19 cellular contexts compared by ENCODE assay signal in genomic region chr1:2469103-2469940, GRCh38. TPM values are rescaled to one million over a fixed set of nuclear protein-coding genes. Genes with fewer than 3 reads are reported as not detected.
"Had no signal": no experiment of that assay in that cellular context is flagged by ENCODE, and none has a peak within 500 bp of the region (broad histone marks: within the 10 kb centered on the region; RNA-seq: fewer than 3 reads in every experiment).

No MANE protein-coding gene starts in this region.

- H3K4me3 ChIP-seq: body of pancreas, hepatocyte, left lung, thoracic aorta had no signal

- H3K36me3 Mint-ChIP-seq: activated naive CD4-positive, alpha-beta T cell treated with anti-CD3 and anti-CD28 coated beads, Interleukin-2, amount 50 U/mL, for 24 hours; immature natural killer cell; naive thymus-derived CD8-positive, alpha-beta T cell; type B pancreatic cell had no signal

- H3K4me1 ChIP-seq: body of pancreas, left lung had no signal

- H3K9me3 ChIP-seq: body of pancreas, left lung, thoracic aorta had no signal

- H3K36me3 ChIP-seq: left lung, thoracic aorta had no signal

- H2AFZ ChIP-seq: hepatocyte had no signal

- H3K4me3 Mint-ChIP-seq: activated naive CD4-positive, alpha-beta T cell treated with anti-CD3 and anti-CD28 coated beads, Interleukin-2, amount 50 U/mL, for 24 hours; naive thymus-derived CD8-positive, alpha-beta T cell; T-helper 2 cell treated with Interferon-gamma antibody and Interleukin-4, amounts not matched to agents 5 μg/mL and 100 μg/mL, for 36 hours; type B pancreatic cell had no signal

- H3K4me1 Mint-ChIP-seq: activated naive CD4-positive, alpha-beta T cell treated with anti-CD3 and anti-CD28 coated beads, Interleukin-2, amount 50 U/mL, for 24 hours had no signal

- H3K4me2 ChIP-seq: hepatocyte had no signal

- H3K27ac Mint-ChIP-seq: activated naive CD4-positive, alpha-beta T cell treated with anti-CD3 and anti-CD28 coated beads, Interleukin-2, amount 50 U/mL, for 24 hours; immature natural killer cell; naive thymus-derived CD8-positive, alpha-beta T cell; progenitor cell of endocrine pancreas; T-helper 2 cell treated with Interferon-gamma antibody and Interleukin-4, amounts not matched to agents 5 μg/mL and 100 μg/mL, for 36 hours; type B pancreatic cell had no signal

- ATAC-seq: body of pancreas; left lung; naive thymus-derived CD8-positive, alpha-beta T cell had no signal

- DNase-seq: activated CD4-positive, alpha-beta T cell treated with anti-CD3 and anti-CD28 coated beads for 1 hour; activated CD4-positive, alpha-beta T cell treated with anti-CD3 and anti-CD28 coated beads, Interleukin-2, amount 50 U/mL, for 1 hour; activated gamma-delta T cell treated with Interleukin-2 at 50 U/mL for 16 hours; activated T-cell treated with anti-CD3 and anti-CD28 coated beads, Interleukin-2, amount 50 U/mL, for 1 hour; anterior cingulate cortex; body of pancreas; effector memory CD4-positive, alpha-beta T cell; foreskin melanocyte; immature natural killer cell; left lung; naive thymus-derived CD8-positive, alpha-beta T cell; stimulated activated CD4-positive, alpha-beta T cell treated with anti-CD3 and anti-CD28 coated beads, Interleukin-4, amount 100 ng/mL, for 24 hours; stimulated activated naive CD4-positive, alpha-beta T cell treated with Interleukin-2 at 50 U/mL for 16 hours had no signal

- H3K9me3 Mint-ChIP-seq: activated naive CD4-positive, alpha-beta T cell treated with anti-CD3 and anti-CD28 coated beads, Interleukin-2, amount 50 U/mL, for 24 hours; immature natural killer cell; naive thymus-derived CD8-positive, alpha-beta T cell; T-helper 2 cell treated with Interferon-gamma antibody and Interleukin-4, amounts not matched to agents 5 μg/mL and 100 μg/mL, for 36 hours; type B pancreatic cell had no signal

- H3K27ac ChIP-seq: body of pancreas, hepatocyte, left lung, thoracic aorta had no signal

RNA-seq across cellular contexts. Expression of gene PLCH2, which starts 6.8 kb away (rescaled TPM):
- total RNA-seq: progenitor cell of endocrine pancreas had no signal
